Comparison of ENCODE assay signal across 1 cellular context in the genomic region with DNA sequence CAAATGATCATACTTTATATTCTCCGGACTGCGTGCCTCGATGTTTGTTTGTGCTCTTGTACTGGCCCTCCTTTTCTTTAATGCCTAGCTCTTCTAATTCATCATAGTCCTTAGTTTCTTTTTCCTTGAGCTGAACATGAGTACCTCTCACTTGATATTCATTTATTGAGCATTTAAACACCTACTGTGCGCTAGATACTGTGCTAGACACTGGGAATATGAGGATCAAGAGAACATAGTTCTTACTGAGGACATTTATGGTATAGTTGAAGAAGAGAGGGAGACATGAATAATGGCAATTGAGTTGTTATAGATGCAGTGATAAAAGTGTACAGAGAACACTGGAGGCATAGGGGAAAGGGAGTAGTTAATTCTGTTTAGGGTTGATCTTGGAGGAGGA.
TF ChIP-seq lines count a peak whose summit lies in the region.

No MANE protein-coding gene starts in this region.

TF ChIP-seq in GM23338, 12 proteins besides CTCF, POLR2A, EP300 and RAD21:
- no peak for TF ChIP-seq CREB1 (CRISPR knock-in tag; IDR thresholded peaks at IDR 0.05; ENCODE audit: low read depth)
- TF ChIP-seq EZH2phosphoT487 (IDR thresholded peaks at IDR 0.05; ENCODE audit: unreplicated experiment), result no peak
- no peak for TF ChIP-seq ZNF331 (CRISPR knock-in tag; IDR thresholded peaks at IDR 0.05; ENCODE audit: low read depth)
- no peak for TF ChIP-seq STAT1 (IDR thresholded peaks at IDR 0.05; ENCODE audit: unreplicated experiment)
- TF ChIP-seq JUNB (IDR thresholded peaks at IDR 0.05; ENCODE audit: unreplicated experiment), result no peak
- TF ChIP-seq, protein P1, sequence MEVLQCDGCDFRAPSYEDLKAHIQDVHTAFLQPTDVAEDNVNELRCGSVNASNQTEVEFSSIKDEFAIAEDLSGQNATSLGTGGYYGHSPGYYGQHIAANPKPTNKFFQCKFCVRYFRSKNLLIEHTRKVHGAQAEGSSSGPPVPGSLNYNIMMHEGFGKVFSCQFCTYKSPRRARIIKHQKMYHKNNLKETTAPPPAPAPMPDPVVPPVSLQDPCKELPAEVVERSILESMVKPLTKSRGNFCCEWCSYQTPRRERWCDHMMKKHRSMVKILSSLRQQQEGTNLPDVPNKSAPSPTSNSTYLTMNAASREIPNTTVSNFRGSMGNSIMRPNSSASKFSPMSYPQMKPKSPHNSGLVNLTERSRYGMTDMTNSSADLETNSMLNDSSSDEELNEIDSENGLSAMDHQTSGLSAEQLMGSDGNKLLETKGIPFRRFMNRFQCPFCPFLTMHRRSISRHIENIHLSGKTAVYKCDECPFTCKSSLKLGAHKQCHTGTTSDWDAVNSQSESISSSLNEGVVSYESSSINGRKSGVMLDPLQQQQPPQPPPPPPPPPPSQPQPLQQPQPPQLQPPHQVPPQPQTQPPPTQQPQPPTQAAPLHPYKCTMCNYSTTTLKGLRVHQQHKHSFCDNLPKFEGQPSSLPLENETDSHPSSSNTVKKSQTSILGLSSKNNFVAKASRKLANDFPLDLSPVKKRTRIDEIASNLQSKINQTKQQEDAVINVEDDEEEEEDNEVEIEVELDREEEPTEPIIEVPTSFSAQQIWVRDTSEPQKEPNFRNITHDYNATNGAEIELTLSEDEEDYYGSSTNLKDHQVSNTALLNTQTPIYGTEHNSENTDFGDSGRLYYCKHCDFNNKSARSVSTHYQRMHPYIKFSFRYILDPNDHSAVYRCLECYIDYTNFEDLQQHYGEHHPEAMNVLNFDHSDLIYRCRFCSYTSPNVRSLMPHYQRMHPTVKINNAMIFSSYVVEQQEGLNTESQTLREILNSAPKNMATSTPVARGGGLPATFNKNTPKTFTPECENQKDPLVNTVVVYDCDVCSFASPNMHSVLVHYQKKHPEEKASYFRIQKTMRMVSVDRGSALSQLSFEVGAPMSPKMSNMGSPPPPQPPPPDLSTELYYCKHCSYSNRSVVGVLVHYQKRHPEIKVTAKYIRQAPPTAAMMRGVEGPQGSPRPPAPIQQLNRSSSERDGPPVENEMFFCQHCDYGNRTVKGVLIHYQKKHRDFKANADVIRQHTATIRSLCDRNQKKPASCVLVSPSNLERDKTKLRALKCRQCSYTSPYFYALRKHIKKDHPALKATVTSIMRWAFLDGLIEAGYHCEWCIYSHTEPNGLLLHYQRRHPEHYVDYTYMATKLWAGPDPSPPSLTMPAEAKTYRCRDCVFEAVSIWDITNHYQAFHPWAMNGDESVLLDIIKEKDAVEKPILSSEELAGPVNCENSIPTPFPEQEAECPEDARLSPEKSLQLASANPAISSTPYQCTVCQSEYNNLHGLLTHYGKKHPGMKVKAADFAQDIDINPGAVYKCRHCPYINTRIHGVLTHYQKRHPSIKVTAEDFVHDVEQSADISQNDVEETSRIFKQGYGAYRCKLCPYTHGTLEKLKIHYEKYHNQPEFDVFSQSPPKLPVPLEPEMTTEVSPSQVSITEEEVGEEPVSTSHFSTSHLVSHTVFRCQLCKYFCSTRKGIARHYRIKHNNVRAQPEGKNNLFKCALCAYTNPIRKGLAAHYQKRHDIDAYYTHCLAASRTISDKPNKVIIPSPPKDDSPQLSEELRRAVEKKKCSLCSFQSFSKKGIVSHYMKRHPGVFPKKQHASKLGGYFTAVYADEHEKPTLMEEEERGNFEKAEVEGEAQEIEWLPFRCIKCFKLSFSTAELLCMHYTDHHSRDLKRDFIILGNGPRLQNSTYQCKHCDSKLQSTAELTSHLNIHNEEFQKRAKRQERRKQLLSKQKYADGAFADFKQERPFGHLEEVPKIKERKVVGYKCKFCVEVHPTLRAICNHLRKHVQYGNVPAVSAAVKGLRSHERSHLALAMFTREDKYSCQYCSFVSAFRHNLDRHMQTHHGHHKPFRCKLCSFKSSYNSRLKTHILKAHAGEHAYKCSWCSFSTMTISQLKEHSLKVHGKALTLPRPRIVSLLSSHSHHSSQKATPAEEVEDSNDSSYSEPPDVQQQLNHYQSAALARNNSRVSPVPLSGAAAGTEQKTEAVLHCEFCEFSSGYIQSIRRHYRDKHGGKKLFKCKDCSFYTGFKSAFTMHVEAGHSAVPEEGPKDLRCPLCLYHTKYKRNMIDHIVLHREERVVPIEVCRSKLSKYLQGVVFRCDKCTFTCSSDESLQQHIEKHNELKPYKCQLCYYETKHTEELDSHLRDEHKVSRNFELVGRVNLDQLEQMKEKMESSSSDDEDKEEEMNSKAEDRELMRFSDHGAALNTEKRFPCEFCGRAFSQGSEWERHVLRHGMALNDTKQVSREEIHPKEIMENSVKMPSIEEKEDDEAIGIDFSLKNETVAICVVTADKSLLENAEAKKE (CRISPR knock-in tag; IDR thresholded peaks at IDR 0.05), result no peak
- TF ChIP-seq EZH2 (IDR thresholded peaks at IDR 0.05; ENCODE audit: low read depth, unreplicated experiment), result no peak
- TF ChIP-seq NANOG (IDR thresholded peaks at IDR 0.05; ENCODE audit: borderline replicate concordance), result no peak
- TF ChIP-seq POLR2AphosphoS5 (IDR thresholded peaks at IDR 0.05; ENCODE audit: low read depth), result no peak
- TF ChIP-seq, protein P2, sequence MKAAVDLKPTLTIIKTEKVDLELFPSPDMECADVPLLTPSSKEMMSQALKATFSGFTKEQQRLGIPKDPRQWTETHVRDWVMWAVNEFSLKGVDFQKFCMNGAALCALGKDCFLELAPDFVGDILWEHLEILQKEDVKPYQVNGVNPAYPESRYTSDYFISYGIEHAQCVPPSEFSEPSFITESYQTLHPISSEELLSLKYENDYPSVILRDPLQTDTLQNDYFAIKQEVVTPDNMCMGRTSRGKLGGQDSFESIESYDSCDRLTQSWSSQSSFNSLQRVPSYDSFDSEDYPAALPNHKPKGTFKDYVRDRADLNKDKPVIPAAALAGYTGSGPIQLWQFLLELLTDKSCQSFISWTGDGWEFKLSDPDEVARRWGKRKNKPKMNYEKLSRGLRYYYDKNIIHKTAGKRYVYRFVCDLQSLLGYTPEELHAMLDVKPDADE (IDR thresholded peaks at IDR 0.05), result no peak
- TF ChIP-seq, protein P3, sequence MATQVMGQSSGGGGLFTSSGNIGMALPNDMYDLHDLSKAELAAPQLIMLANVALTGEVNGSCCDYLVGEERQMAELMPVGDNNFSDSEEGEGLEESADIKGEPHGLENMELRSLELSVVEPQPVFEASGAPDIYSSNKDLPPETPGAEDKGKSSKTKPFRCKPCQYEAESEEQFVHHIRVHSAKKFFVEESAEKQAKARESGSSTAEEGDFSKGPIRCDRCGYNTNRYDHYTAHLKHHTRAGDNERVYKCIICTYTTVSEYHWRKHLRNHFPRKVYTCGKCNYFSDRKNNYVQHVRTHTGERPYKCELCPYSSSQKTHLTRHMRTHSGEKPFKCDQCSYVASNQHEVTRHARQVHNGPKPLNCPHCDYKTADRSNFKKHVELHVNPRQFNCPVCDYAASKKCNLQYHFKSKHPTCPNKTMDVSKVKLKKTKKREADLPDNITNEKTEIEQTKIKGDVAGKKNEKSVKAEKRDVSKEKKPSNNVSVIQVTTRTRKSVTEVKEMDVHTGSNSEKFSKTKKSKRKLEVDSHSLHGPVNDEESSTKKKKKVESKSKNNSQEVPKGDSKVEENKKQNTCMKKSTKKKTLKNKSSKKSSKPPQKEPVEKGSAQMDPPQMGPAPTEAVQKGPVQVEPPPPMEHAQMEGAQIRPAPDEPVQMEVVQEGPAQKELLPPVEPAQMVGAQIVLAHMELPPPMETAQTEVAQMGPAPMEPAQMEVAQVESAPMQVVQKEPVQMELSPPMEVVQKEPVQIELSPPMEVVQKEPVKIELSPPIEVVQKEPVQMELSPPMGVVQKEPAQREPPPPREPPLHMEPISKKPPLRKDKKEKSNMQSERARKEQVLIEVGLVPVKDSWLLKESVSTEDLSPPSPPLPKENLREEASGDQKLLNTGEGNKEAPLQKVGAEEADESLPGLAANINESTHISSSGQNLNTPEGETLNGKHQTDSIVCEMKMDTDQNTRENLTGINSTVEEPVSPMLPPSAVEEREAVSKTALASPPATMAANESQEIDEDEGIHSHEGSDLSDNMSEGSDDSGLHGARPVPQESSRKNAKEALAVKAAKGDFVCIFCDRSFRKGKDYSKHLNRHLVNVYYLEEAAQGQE (IDR thresholded peaks at IDR 0.05; ENCODE audit: unreplicated experiment), result no peak
